Comparison of ENCODE assay signal across 16 cellular contexts in genomic region chr9:75431388-75431787, GRCh38.
A peak's percentile ranks its signal among the peaks of the same experiment; 100 is the strongest.
DNase-seq lines count a peak whose midpoint lies in the region; ATAC-seq and TF ChIP-seq lines count a peak whose summit lies in the region.
"Had no signal": no experiment of that assay in that cellular context is flagged by ENCODE, and none has a peak within 500 bp of the region (broad histone marks: within the 10 kb centered on the region; RNA-seq: fewer than 3 reads in every experiment).

No MANE protein-coding gene starts in this region.

- peak overlapping the region; percentile 57 to 76 (median 64) for H3K27ac ChIP-seq in esophagus muscularis mucosa (replicated peaks in 1 of 4)
- H3K27ac ChIP-seq in right cardiac atrium (ENCODE audit: low read length): peak overlapping the region; percentile 76
- H3K27ac ChIP-seq in stomach: peak overlapping the region in 3 of 5 donors; percentile 6 to 42 (median 30)
- peak overlapping the region; percentile 25 to 33 for H3K27ac ChIP-seq in uterus
- no peak overlapping the region for H3K27ac ChIP-seq in ovary
- H3K27ac ChIP-seq: HL-60 had no signal

- TF ChIP-seq POLR2A in esophagus muscularis mucosa (IDR thresholded peaks at IDR 0.05; ENCODE audit: low read depth) (no peak), stomach (IDR thresholded peaks at IDR 0.05) (no peak), uterus (IDR thresholded peaks at IDR 0.05) (no peak), ovary (IDR thresholded peaks at IDR 0.05) (no peak)

- 48% methylated on average over 1 of the region's 1 CpG for WGBS in esophagus muscularis mucosa
- 31% methylated on average over 1 of the region's 1 CpG for WGBS in right cardiac atrium
- WGBS in stomach, 5 donors: 46 to 81% (median 72%) methylated on average over 1 of the region's 1 CpG
- WGBS in ovary, 3 donors: 87 to 92% (median 89%) methylated on average over 1 of the region's 1 CpG

- POLR2A ChIA-PET in HEK293T (lab: Yijun Ruan, JAX): no interaction called here

- H3K36me3 ChIP-seq in esophagus muscularis mucosa: no peaks in the 10 kb centered on the region
- no peaks in the 10 kb centered on the region for H3K36me3 ChIP-seq in stomach
- H3K36me3 ChIP-seq in uterus: no peaks in the 10 kb centered on the region
- no peaks in the 10 kb centered on the region for H3K36me3 ChIP-seq in ovary

- H3K4me1 ChIP-seq in esophagus muscularis mucosa (peaks cover 0 to 13% (median 9%) of the 10 kb centered on the region in 4 donors), right cardiac atrium (ENCODE audit: control insufficient read depth, insufficient read depth, low read length) (no peaks in the 10 kb centered on the region), stomach (no peaks in the 10 kb centered on the region), uterus (no peaks in the 10 kb centered on the region), ovary (ENCODE audit: insufficient read depth) (peaks cover 11% of the 10 kb centered on the region)
- H3K4me1 ChIP-seq: Caco-2 had no signal

- no peaks in the 10 kb centered on the region for H3K27me3 ChIP-seq in esophagus muscularis mucosa
- no peaks in the 10 kb centered on the region for H3K27me3 ChIP-seq in right cardiac atrium (ENCODE audit: control insufficient read depth, insufficient read depth)
- H3K27me3 ChIP-seq in stomach: peaks cover 0 to 5% (median 0%) of the 10 kb centered on the region in 3 donors
- no peaks in the 10 kb centered on the region for H3K27me3 ChIP-seq in uterus
- H3K27me3 ChIP-seq in ovary: no peaks in the 10 kb centered on the region

- no peak overlapping the region for H3K4me3 ChIP-seq in esophagus muscularis mucosa
- H3K4me3 ChIP-seq in right cardiac atrium (ENCODE audit: low read length): no peak overlapping the region
- no peak overlapping the region for H3K4me3 ChIP-seq in stomach
- H3K4me3 ChIP-seq in uterus: no peak overlapping the region
- H3K4me3 ChIP-seq in ovary: no peak overlapping the region

- CTCF ChIA-PET in HEK293T (lab: Yijun Ruan, JAX): no interaction called here

- intact Hi-C loops in esophagus muscularis mucosa (cut with DNase I): no loop called here
- intact Hi-C loops in right cardiac atrium (cut with DNase I): no loop called here
- intact Hi-C loops in stomach (cut with DNase I; ENCODE audit: low total_unique reads): no loop called here
- intact Hi-C loops in uterus (cut with DNase I; ENCODE audit: low total_unique reads): no loop called here
- intact Hi-C loops in ovary (cut with DNase I): no loop called here

- no peak for TF ChIP-seq CTCF in esophagus muscularis mucosa (IDR thresholded peaks at IDR 0.05)
- TF ChIP-seq CTCF in stomach (IDR thresholded peaks at IDR 0.05): no peak
- TF ChIP-seq CTCF in uterus (IDR thresholded peaks at IDR 0.05): no peak
- TF ChIP-seq CTCF in ovary (IDR thresholded peaks at IDR 0.05): no peak

- ATAC-seq in right cardiac atrium: peak; percentile 43 to 68
- ATAC-seq: HCT116, PC-3 had no signal

- TF ChIP-seq EP300 in esophagus muscularis mucosa (IDR thresholded peaks at IDR 0.05): no peak
- no peak for TF ChIP-seq EP300 in stomach (IDR thresholded peaks at IDR 0.05)
- no peak for TF ChIP-seq EP300 in ovary (IDR thresholded peaks at IDR 0.05)

- peak; percentile 77 for DNase-seq in esophagus muscularis mucosa (ENCODE audit: extremely low spot score)
- peak in 1 of 3 donors; percentile 18 for DNase-seq in right cardiac atrium
- DNase-seq in stomach: no peak
- DNase-seq in uterus: no peak
- DNase-seq in DMS 273 treated with DMSO at 0.1 percent for 48 hours (lab: John Stamatoyannopoulos, UW): no peak
- DNase-seq in ovary: no peak
- DNase-seq in HEK293T (ENCODE audit: extremely low spot score): no peak
- DNase-seq: AML-193, Caco-2, DMS53, NCI-H146, NCI-H345, NCI-H69, PC-3 had no signal

- H3K9me3 ChIP-seq in esophagus muscularis mucosa (no peaks in the 10 kb centered on the region), right cardiac atrium (ENCODE audit: control insufficient read depth, low read length) (no peaks in the 10 kb centered on the region), stomach (no peaks in the 10 kb centered on the region), uterus (no peaks in the 10 kb centered on the region), ovary (no peaks in the 10 kb centered on the region)
- H3K9me3 ChIP-seq: Caco-2 had no signal

TF ChIP-seq in HEK293T, 16 proteins besides CTCF, POLR2A, EP300 and RAD21:
- TF ChIP-seq HDGF (IDR thresholded peaks at IDR 0.05; ENCODE audit: borderline replicate concordance) (no peak), FOXM1 (IDR thresholded peaks at IDR 0.05; ENCODE audit: borderline replicate concordance) (no peak), SUZ12 (IDR thresholded peaks at IDR 0.05) (no peak), BHLHE40 (IDR thresholded peaks at IDR 0.05; ENCODE audit: borderline replicate concordance) (no peak), LEF1 (IDR thresholded peaks at IDR 0.05; ENCODE audit: borderline replicate concordance) (no peak), TARDBP (IDR thresholded peaks at IDR 0.05) (no peak), ELF4 (IDR thresholded peaks at IDR 0.05) (no peak), FOXA1 (IDR thresholded peaks at IDR 0.05) (no peak), ZNF384 (IDR thresholded peaks at IDR 0.05) (no peak), PKNOX1 (IDR thresholded peaks at IDR 0.05) (no peak), NFRKB (IDR thresholded peaks at IDR 0.05) (no peak), L3MBTL2 (conservative IDR thresholded peaks at IDR 0.05) (no peak), ARNT (IDR thresholded peaks at IDR 0.05) (no peak), SP1 (IDR thresholded peaks at IDR 0.05) (no peak)

Comparison
In these comparisons a context has a peak if more than half of its experiments do, and no peak if none do; other contexts are left out.
1. H3K27ac ChIP-seq: peak in esophagus muscularis mucosa (4 of 4), right cardiac atrium (single experiment), stomach (3 of 5) and uterus (2 of 2); none in ovary (0 of 2).